In the genomic region with DNA sequence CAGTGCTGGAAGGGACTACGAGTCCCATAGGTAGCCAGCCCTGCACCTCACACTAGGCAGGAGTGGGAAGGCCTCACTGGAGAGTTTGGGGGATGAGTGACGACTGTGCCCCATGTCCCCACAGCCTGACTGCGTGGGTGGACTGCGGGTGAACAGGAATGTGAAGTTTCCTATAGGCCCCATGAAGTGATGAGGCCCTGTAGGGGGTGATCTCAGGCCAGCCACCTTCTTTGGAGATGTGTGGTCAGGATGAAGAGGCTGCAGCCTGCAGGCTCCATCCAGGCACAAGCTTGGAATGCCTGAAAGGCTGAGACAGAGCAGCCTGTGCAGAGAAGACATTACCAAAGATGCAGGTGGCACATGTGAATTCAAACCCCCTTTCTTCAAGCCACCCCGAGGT, we compare ENCODE assay signal across 17 cellular contexts.
A peak's percentile ranks its signal among the peaks of the same experiment; 100 is the strongest.
DNase-seq lines count a peak whose midpoint lies in the region; ATAC-seq, FAIRE-seq and TF ChIP-seq lines count a peak whose summit lies in the region.
"Had no signal": no experiment of that assay in that cellular context is flagged by ENCODE, and none has a peak within 500 bp of the region (broad histone marks: within the 10 kb centered on the region; RNA-seq: fewer than 3 reads in every experiment).

No MANE protein-coding gene starts in this region.

- H3K27ac ChIP-seq in pancreas = no peak overlapping the region
- H3K27ac ChIP-seq: A549, C4-2B, HL-60, PC-9 had no signal

- H3K27me3 ChIP-seq in adipocyte (replicated peaks; ENCODE audit: control insufficient read depth, insufficient read depth, low read length) (no peaks in the 10 kb centered on the region), pancreas (no peaks in the 10 kb centered on the region)

- in situ Hi-C loops in GM13976 (cut with MboI; ENCODE audit: low sequenced_read_pairs, unreplicated experiment) = no loop called here

- TF ChIP-seq CTCF in GM13976 (IDR thresholded peaks at IDR 0.05; ENCODE audit: borderline replicate concordance, control extremely low read depth, extremely low read depth, insufficient read depth, missing control alignments) = no peak
- no peak for TF ChIP-seq CTCF in pancreas (IDR thresholded peaks at IDR 0.05)

- FAIRE-seq in pancreas (lab: Jason Lieb, UNC) = no peak
- FAIRE-seq in RCC 7860 (lab: Jason Lieb, UNC) = no peak
- FAIRE-seq: A549, H54 had no signal

- H3K4me3 ChIP-seq in adipocyte (ENCODE audit: low read length) (no peak overlapping the region), pancreas (no peak overlapping the region)
- H3K4me3 ChIP-seq: A549, PC-9 had no signal

- no peak overlapping the region for H3K27ac Mint-ChIP-seq in stimulated activated effector memory CD8-positive, alpha-beta T cell treated with anti-CD3 and anti-CD28 coated beads, Interleukin-12 subunit alpha, Interleukin-12 subunit beta, amount 100 ng/mL, for 72 hours

- no peak overlapping the region for H3K4me3 Mint-ChIP-seq in stimulated activated effector memory CD8-positive, alpha-beta T cell treated with anti-CD3 and anti-CD28 coated beads, Interleukin-12 subunit alpha, Interleukin-12 subunit beta, amount 100 ng/mL, for 72 hours

- no peak overlapping the region for H3K9ac ChIP-seq in adipocyte (ENCODE audit: low read length)

- H3K9me3 Mint-ChIP-seq in stimulated activated effector memory CD8-positive, alpha-beta T cell treated with anti-CD3 and anti-CD28 coated beads, Interleukin-12 subunit alpha, Interleukin-12 subunit beta, amount 100 ng/mL, for 72 hours = peaks cover 2% of the 10 kb centered on the region

- intact Hi-C loops in pancreas (cut with DNase I) = no loop called here

- no peaks in the 10 kb centered on the region for H3K4me1 ChIP-seq in adipocyte (ENCODE audit: control insufficient read depth, insufficient read depth, low read length)
- H3K4me1 ChIP-seq in pancreas = no peaks in the 10 kb centered on the region
- H3K4me1 ChIP-seq: A549 had no signal

- DNase-seq in GM13976 (ENCODE audit: low spot score) = peak; percentile 4
- peak; percentile 38 for DNase-seq in adipocyte (ENCODE audit: low read depth)
- DNase-seq in left lobe of liver (ENCODE audit: low spot score) = peak; percentile 19
- DNase-seq in stimulated activated effector memory CD8-positive, alpha-beta T cell treated with anti-CD3 and anti-CD28 coated beads, Interleukin-12 subunit alpha, Interleukin-12 subunit beta, amount 100 ng/mL, for 72 hours (ENCODE audit: low spot score in 2 of 2) = no peak
- DNase-seq in pancreas = no peak
- no peak for DNase-seq in T-helper 2 cell
- DNase-seq in RCC 7860 (ENCODE audit: low spot score) = no peak
- DNase-seq in activated naive CD4-positive, alpha-beta T cell treated with anti-CD3 and anti-CD28 coated beads, Interleukin-2, amount 50 U/mL, for 16 hours = no peak
- DNase-seq: NCI-H1930, NCI-H2171, NCI-H446 treated with DMSO at 0.1 percent for 48 hours, NCI-H774, PC-9 had no signal

- H3K4me1 Mint-ChIP-seq in stimulated activated effector memory CD8-positive, alpha-beta T cell treated with anti-CD3 and anti-CD28 coated beads, Interleukin-12 subunit alpha, Interleukin-12 subunit beta, amount 100 ng/mL, for 72 hours = no peaks in the 10 kb centered on the region

- H3K36me3 ChIP-seq in adipocyte (ENCODE audit: control insufficient read depth, insufficient read depth, low read length, severe bottlenecking) (no peaks in the 10 kb centered on the region), pancreas (no peaks in the 10 kb centered on the region)

- WGBS in pancreas, 2 donors = 57 to 80% methylated on average over 5 of the region's 5 CpGs

- no peaks in the 10 kb centered on the region for H3K9me3 ChIP-seq in adipocyte (ENCODE audit: control insufficient read depth, low read length)
- H3K9me3 ChIP-seq in pancreas = no peaks in the 10 kb centered on the region
- H3K9me3 ChIP-seq: A549 had no signal

- no peak for ATAC-seq in left lobe of liver
- ATAC-seq in stimulated activated effector memory CD8-positive, alpha-beta T cell treated with anti-CD3 and anti-CD28 coated beads, Interleukin-12 subunit alpha, Interleukin-12 subunit beta, amount 100 ng/mL, for 72 hours = peak; percentile 40
- ATAC-seq in pancreas = no peak
- ATAC-seq: A549 had no signal

- H3K36me3 Mint-ChIP-seq in stimulated activated effector memory CD8-positive, alpha-beta T cell treated with anti-CD3 and anti-CD28 coated beads, Interleukin-12 subunit alpha, Interleukin-12 subunit beta, amount 100 ng/mL, for 72 hours = no peaks in the 10 kb centered on the region

Comparison
In these comparisons a context has a peak if more than half of its experiments do, and no peak if none do; other contexts are left out.
1. DNase-seq: peak in GM13976 (single experiment), adipocyte (single experiment) and left lobe of liver (single experiment); none in stimulated activated effector memory CD8-positive, alpha-beta T cell treated with anti-CD3 and anti-CD28 coated beads, Interleukin-12 subunit alpha, Interleukin-12 subunit beta, amount 100 ng/mL, for 72 hours (0 of 2), pancreas (0 of 6), T-helper 2 cell (0 of 5), RCC 7860 (single experiment) and activated naive CD4-positive, alpha-beta T cell treated with anti-CD3 and anti-CD28 coated beads, Interleukin-2, amount 50 U/mL, for 16 hours (single experiment).